8 cellular contexts compared by ENCODE assay signal in genomic region chr4:146521543-146522097, GRCh38.
DNase-seq lines count a peak whose midpoint lies in the region; ATAC-seq and TF ChIP-seq lines count a peak whose summit lies in the region.

TSS of gene SLC10A7 (minus strand) at chr4:146521940. CDS start at chr4:146521717, 223 bp downstream.

- ATAC-seq in GM18870 (IDR thresholded peaks at IDR 0.05; ENCODE audit: unreplicated experiment) (peak; percentile 67), HG03097 (IDR thresholded peaks at IDR 0.05; ENCODE audit: low FRiP score, unreplicated experiment) (peak; percentile 89)

- H3K4me3 ChIP-seq in AG09309 (ENCODE audit: control insufficient read depth, low read depth, low read length) (peak within 1 kb of the TSS; percentile 94), choroid plexus epithelial cell (ENCODE audit: low read depth, low read length) (peak within 1 kb of the TSS; percentile 93)

- DNase-seq in AG09309 (ENCODE audit: low read depth) (no peak), NCI-H226 (peak; percentile 59), choroid plexus epithelial cell (ENCODE audit: low read depth) (peak; percentile 79), kidney tubule cell (ENCODE audit: low spot score) (peak; percentile 75)
- DNase-seq in activated CD4-positive, CD25-positive, alpha-beta regulatory T cell treated with anti-CD3 and anti-CD28 coated beads, Interleukin-2, amount 50 U/mL, for 72 hours: peak; percentile 71
- DNase-seq in stimulated activated CD4-positive, alpha-beta T cell treated with anti-CD3 and anti-CD28 coated beads, Interleukin-1b, Interleukin-23, amount 100 ng/mL, for 4 hours (ENCODE audit: low read depth in 2 of 2): peak; percentile 45 to 56

- TF ChIP-seq CTCF in AG09309 (IDR thresholded peaks at IDR 0.05; ENCODE audit: control insufficient read depth, insufficient read depth, low read depth, low read length, missing control alignments): no peak
- no peak for TF ChIP-seq CTCF in choroid plexus epithelial cell (conservative IDR thresholded peaks at IDR 0.05; ENCODE audit: low read depth, low read length)
